Comparison of ENCODE assay signal across 8 cellular contexts in genomic region chr15:83571820-83572707, GRCh38.
DNase-seq lines count a peak whose midpoint lies in the region; ATAC-seq and TF ChIP-seq lines count a peak whose summit lies in the region.

No MANE protein-coding gene starts in this region.

- no peak overlapping the region for H3K4me3 Mint-ChIP-seq in brain
- no peak overlapping the region for H3K4me3 Mint-ChIP-seq in activated T-cell treated with anti-CD3 and anti-CD28 coated beads, Interleukin-2, amount 50 U/mL, for 72 hours

- no peaks in the 10 kb centered on the region for H3K27me3 Mint-ChIP-seq in brain
- no peaks in the 10 kb centered on the region for H3K27me3 Mint-ChIP-seq in activated T-cell treated with anti-CD3 and anti-CD28 coated beads, Interleukin-2, amount 50 U/mL, for 72 hours (ENCODE audit: low read depth)

- no peak overlapping the region for H3K4me3 ChIP-seq in right lobe of liver

- peak; percentile 14 to 40 for TF ChIP-seq CTCF in brain (conservative IDR thresholded peaks at IDR 0.05)
- peak; percentile 40 to 70 (median 60) for TF ChIP-seq CTCF in right lobe of liver (IDR thresholded peaks at IDR 0.05)

- no peaks in the 10 kb centered on the region for H3K9me3 ChIP-seq in right lobe of liver

- ATAC-seq in right lobe of liver, result peak; percentile 52 to 66 (median 60)
- no peak for ATAC-seq in activated T-cell treated with anti-CD3 and anti-CD28 coated beads, Interleukin-2, amount 50 U/mL, for 72 hours (replicated peaks in 1 of 2)

- no peaks in the 10 kb centered on the region for H3K9me3 Mint-ChIP-seq in brain
- no peaks in the 10 kb centered on the region for H3K9me3 Mint-ChIP-seq in activated T-cell treated with anti-CD3 and anti-CD28 coated beads, Interleukin-2, amount 50 U/mL, for 72 hours

- H3K27ac Mint-ChIP-seq in brain, result no peak overlapping the region
- no peak overlapping the region for H3K27ac Mint-ChIP-seq in activated T-cell treated with anti-CD3 and anti-CD28 coated beads, Interleukin-2, amount 50 U/mL, for 72 hours

- H3K36me3 ChIP-seq in right lobe of liver, result no peaks in the 10 kb centered on the region

- intact Hi-C loops in right lobe of liver (cut with DNase I), result loop anchor here in 1 of 2 donors (5.0 kb wide), 1 partner anchor 450 kb away; no protein-coding TSS in a partner anchor

- no peaks in the 10 kb centered on the region for H3K4me1 ChIP-seq in right lobe of liver

- peaks cover 17% of the 10 kb centered on the region for H3K36me3 Mint-ChIP-seq in brain
- no peaks in the 10 kb centered on the region for H3K36me3 Mint-ChIP-seq in activated T-cell treated with anti-CD3 and anti-CD28 coated beads, Interleukin-2, amount 50 U/mL, for 72 hours (ENCODE audit: insufficient read depth in 2 of 2)

- 32% methylated on average over 7 of the region's 10 CpGs for WGBS in right lobe of liver (ENCODE audit: insufficient coverage, low coverage, low lambda C conversion rate, missing lambda C conversion rate)

- TF ChIP-seq POLR2A in right lobe of liver (IDR thresholded peaks at IDR 0.05), result no peak

- in situ Hi-C loops in KBM-7 (cut with MboI; ENCODE audit: low pct_unique_long_range_greater_than_20kb, low sequenced_read_pairs), result loop anchor here (25.0 kb wide), 1 partner anchor 310 kb away; no protein-coding TSS in a partner anchor

- H3K27me3 ChIP-seq in right lobe of liver, result no peaks in the 10 kb centered on the region

- no peak overlapping the region for H3K27ac ChIP-seq in right lobe of liver

- DNase-seq in CD1c-positive myeloid dendritic cell (ENCODE audit: extremely low spot score), result peak; percentile 8
- peak; percentile 59 for DNase-seq in KBM-7
- DNase-seq in right lobe of liver, result no peak
- no peak for DNase-seq in activated CD8-positive, alpha-beta memory T cell treated with anti-CD3 and anti-CD28 coated beads for 24 hours
- DNase-seq in activated T-cell treated with anti-CD3 and anti-CD28 coated beads, Interleukin-2, amount 50 U/mL, for 72 hours, result no peak
- no peak for DNase-seq in effector CD4-positive, alpha-beta T cell
- no peak for DNase-seq in stimulated activated CD4-positive, alpha-beta T cell treated with anti-CD3 and anti-CD28 coated beads, Interleukin-2, amount 100 ng/mL, for 48 hours

- no peaks in the 10 kb centered on the region for H3K4me1 Mint-ChIP-seq in brain
- no peaks in the 10 kb centered on the region for H3K4me1 Mint-ChIP-seq in activated T-cell treated with anti-CD3 and anti-CD28 coated beads, Interleukin-2, amount 50 U/mL, for 72 hours (ENCODE audit: low read depth)

Comparison
In these comparisons a context has a peak if more than half of its experiments do, and no peak if none do; other contexts are left out.
1. DNase-seq: peak in CD1c-positive myeloid dendritic cell (single experiment) and KBM-7 (single experiment); none in right lobe of liver (0 of 3), activated CD8-positive, alpha-beta memory T cell treated with anti-CD3 and anti-CD28 coated beads for 24 hours (single experiment), activated T-cell treated with anti-CD3 and anti-CD28 coated beads, Interleukin-2, amount 50 U/mL, for 72 hours (0 of 2), effector CD4-positive, alpha-beta T cell (single experiment) and stimulated activated CD4-positive, alpha-beta T cell treated with anti-CD3 and anti-CD28 coated beads, Interleukin-2, amount 100 ng/mL, for 48 hours (0 of 2).
2. ATAC-seq: peak in right lobe of liver (4 of 4); none in activated T-cell treated with anti-CD3 and anti-CD28 coated beads, Interleukin-2, amount 50 U/mL, for 72 hours (0 of 2).